ENCODE assay signal across 1 cellular context in genomic region chr17:44794699-44795413, GRCh38.
TF ChIP-seq lines count a peak whose summit lies in the region.

No MANE protein-coding gene starts in this region.

TF ChIP-seq in K562, 482 proteins besides CTCF, POLR2A, EP300 and RAD21 (continued from another document and continues in another):
- TF ChIP-seq KDM4B (IDR thresholded peaks at IDR 0.05; ENCODE audit: borderline replicate concordance in 2 of 2, low read depth in 1 of 2) (no peak), NKRF (IDR thresholded peaks at IDR 0.05; ENCODE audit: borderline replicate concordance) (no peak), ZBTB12 (CRISPR knock-in tag; IDR thresholded peaks at IDR 0.05) (no peak), ZEB2 (IDR thresholded peaks at IDR 0.05) (no peak), SRSF9 (IDR thresholded peaks at IDR 0.05; ENCODE audit: borderline replicate concordance, low read depth, low read length) (no peak), CHD1 (IDR thresholded peaks at IDR 0.05; ENCODE audit: low read length) (no peak), THRAP3 (IDR thresholded peaks at IDR 0.05; ENCODE audit: borderline replicate concordance) (no peak), HNRNPUL1 (IDR thresholded peaks at IDR 0.05; ENCODE audit: low read length) (no peak), ZNF436 (CRISPR knock-in tag; IDR thresholded peaks at IDR 0.05) (no peak), ZNF263 (CRISPR knock-in tag; IDR thresholded peaks at IDR 0.05; ENCODE audit: borderline replicate concordance) (no peak), STAT5B (CRISPR knock-in tag; IDR thresholded peaks at IDR 0.05) (no peak), MAZ (CRISPR knock-in tag; conservative IDR thresholded peaks at IDR 0.05 in 1 of 2, IDR thresholded peaks at IDR 0.05 in 1 of 2) (no peak), ZNF174 (CRISPR knock-in tag; IDR thresholded peaks at IDR 0.05) (no peak), ZNF511 (CRISPR knock-in tag; IDR thresholded peaks at IDR 0.05) (no peak), NEUROD1 (IDR thresholded peaks at IDR 0.05; ENCODE audit: borderline replicate concordance, low read depth, low read length, partially characterized antibody) (no peak), ZNF592 (IDR thresholded peaks at IDR 0.05) (0 out of 2 replicates have a peak, but pooled peaks have one; percentile 2), ZNF444 (CRISPR knock-in tag; IDR thresholded peaks at IDR 0.05) (no peak), TAF15 (IDR thresholded peaks at IDR 0.05; ENCODE audit: low read depth, low read length) (no peak), SLC30A9 (CRISPR knock-in tag; IDR thresholded peaks at IDR 0.05) (no peak), CEBPB (tag; IDR thresholded peaks at IDR 0.05) (no peak), RCOR1 (IDR thresholded peaks at IDR 0.05; ENCODE audit: borderline replicate concordance in 1 of 2, low read depth in 2 of 2, low read length in 2 of 2) (no peak), DPF2 (IDR thresholded peaks at IDR 0.05) (peak; percentile 36; the same call in 1 of the 2 replicates), NFE2 (IDR thresholded peaks at IDR 0.05; ENCODE audit: low read depth) (peak; percentile 56), KLF10 (CRISPR knock-in tag; IDR thresholded peaks at IDR 0.05) (no peak), CEBPZ (IDR thresholded peaks at IDR 0.05; ENCODE audit: borderline replicate concordance, low read depth, low read length) (no peak), ZFX (CRISPR knock-in tag; IDR thresholded peaks at IDR 0.05) (no peak), ZC3H4 (CRISPR knock-in tag; IDR thresholded peaks at IDR 0.05; ENCODE audit: borderline replicate concordance) (no peak), ZNF699 (CRISPR knock-in tag; IDR thresholded peaks at IDR 0.05; ENCODE audit: insufficient replicate concordance) (no peak), MYNN (IDR thresholded peaks at IDR 0.05) (no peak), MYNN (CRISPR knock-in tag; IDR thresholded peaks at IDR 0.05) (no peak), ZNF57 (CRISPR knock-in tag; IDR thresholded peaks at IDR 0.05) (no peak), SMARCE1 (IDR thresholded peaks at IDR 0.05) (0 out of 2 replicates have a peak, but pooled peaks have one; percentile 34), KAT7 (CRISPR knock-in tag; IDR thresholded peaks at IDR 0.05; ENCODE audit: borderline replicate concordance) (no peak), RNF2 (IDR thresholded peaks at IDR 0.05) (no peak), PML (IDR thresholded peaks at IDR 0.05; ENCODE audit: low read length) (no peak), TEAD2 (tag; IDR thresholded peaks at IDR 0.05) (no peak), PPARD (CRISPR knock-in tag; IDR thresholded peaks at IDR 0.05) (no peak), C11orf30 (IDR thresholded peaks at IDR 0.05; ENCODE audit: low read depth) (peak; percentile 33; the same call in 1 of the 2 replicates), ZKSCAN8 (CRISPR knock-in tag; IDR thresholded peaks at IDR 0.05) (no peak), SOX6 (IDR thresholded peaks at IDR 0.05) (no peak), TBL1XR1 (IDR thresholded peaks at IDR 0.05; ENCODE audit: low read length in 2 of 2) (no peak), SETDB1 (IDR thresholded peaks at IDR 0.05; ENCODE audit: low read length) (no peak), SIRT6 (IDR thresholded peaks at IDR 0.05; ENCODE audit: low read depth, low read length) (no peak), NCOR1 (IDR thresholded peaks at IDR 0.05) (no peak), ZNF197 (CRISPR knock-in tag; IDR thresholded peaks at IDR 0.05; ENCODE audit: low read depth) (no peak), ZNF583 (CRISPR knock-in tag; IDR thresholded peaks at IDR 0.05) (no peak), CREM (IDR thresholded peaks at IDR 0.05; ENCODE audit: low read depth) (0 out of 2 replicates have a peak, but pooled peaks have one; percentile 36), HINFP (tag; conservative IDR thresholded peaks at IDR 0.05; ENCODE audit: low read depth) (no peak), SAFB2 (IDR thresholded peaks at IDR 0.05; ENCODE audit: borderline replicate concordance, low read depth, low read length, severe bottlenecking) (no peak), ZHX1 (conservative IDR thresholded peaks at IDR 0.05; ENCODE audit: low read length) (no peak), ZNF12 (CRISPR knock-in tag; IDR thresholded peaks at IDR 0.05) (no peak), ZNF764 (CRISPR knock-in tag; IDR thresholded peaks at IDR 0.05; ENCODE audit: low read depth) (no peak), SUPT5H (IDR thresholded peaks at IDR 0.05) (no peak), JUND (IDR thresholded peaks at IDR 0.05; ENCODE audit: borderline replicate concordance, low read depth, low read length) (no peak; the same call in 1 of the 2 replicates), JUND (tag; IDR thresholded peaks at IDR 0.05; ENCODE audit: borderline replicate concordance, low read depth, low read length) (0 out of 3 replicates have a peak, but pooled peaks have one; percentile 17), HDGF (IDR thresholded peaks at IDR 0.05) (no peak), MCM7 (IDR thresholded peaks at IDR 0.05) (no peak), E2F3 (CRISPR knock-in tag; IDR thresholded peaks at IDR 0.05) (no peak), MLLT1 (IDR thresholded peaks at IDR 0.05) (no peak), ZNF644 (tag; IDR thresholded peaks at IDR 0.05; ENCODE audit: low read depth) (no peak), ZNF561 (CRISPR knock-in tag; conservative IDR thresholded peaks at IDR 0.05) (no peak)
